12 cellular contexts compared by ENCODE assay signal in the genomic region with DNA sequence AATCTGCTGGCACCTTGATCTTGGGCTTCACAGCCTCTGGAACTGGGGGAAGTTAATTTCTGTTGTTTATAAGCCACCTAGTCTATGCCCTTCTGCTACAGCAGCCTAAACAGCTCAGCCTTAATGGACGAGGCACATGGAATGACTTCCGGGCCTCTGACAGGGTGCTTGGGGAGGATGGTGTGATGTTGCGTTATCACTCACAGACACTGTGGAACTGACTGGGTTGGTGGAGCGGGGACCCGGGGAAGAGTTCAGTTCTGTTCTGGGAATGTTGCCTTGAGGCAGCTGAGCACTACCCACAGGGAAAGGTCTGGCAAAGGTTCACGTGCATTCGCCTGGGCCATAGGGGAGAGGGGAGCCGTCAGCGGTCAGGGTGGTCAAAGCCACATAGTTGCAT. TPM values are rescaled to one million over a fixed set of nuclear protein-coding genes. Genes with fewer than 3 reads are reported as not detected.
DNase-seq lines count a peak whose midpoint lies in the region; ATAC-seq and TF ChIP-seq lines count a peak whose summit lies in the region.
"Had no signal": no experiment of that assay in that cellular context is flagged by ENCODE, and none has a peak within 500 bp of the region (broad histone marks: within the 10 kb centered on the region; RNA-seq: fewer than 3 reads in every experiment).

No MANE protein-coding gene starts in this region.

- H3K79me2 ChIP-seq in OCI-LY7 (ENCODE audit: insufficient read depth, low read depth, low read length), result no peaks in the 10 kb centered on the region

- no peaks in the 10 kb centered on the region for H4K20me1 ChIP-seq in OCI-LY7 (ENCODE audit: insufficient read depth, low read length)

- H3K9me3 Mint-ChIP-seq in natural killer cell, result no peaks in the 10 kb centered on the region
- H3K9me3 Mint-ChIP-seq: activated naive CD4-positive, alpha-beta T cell treated with anti-CD3 and anti-CD28 coated beads, Interleukin-2, amount 10 ng/mL, durations not matched to agents 7 days and 5 days had no signal

- POLR2A ChIA-PET in OCI-LY7 (lab: Charles Lee), result interaction anchor here (1.2 to 1.8 kb wide), 2 partner anchors 10 to 34 kb away, joined by 6 to 10 read pairs; no protein-coding TSS in a partner anchor

- no peaks in the 10 kb centered on the region for H3K36me3 Mint-ChIP-seq in natural killer cell
- H3K36me3 Mint-ChIP-seq: activated naive CD4-positive, alpha-beta T cell treated with anti-CD3 and anti-CD28 coated beads, Interleukin-2, amount 10 ng/mL, durations not matched to agents 7 days and 5 days had no signal

- ATAC-seq in natural killer cell (peak in 1 of 3 donors; percentile 27), thoracic aorta (ENCODE audit: insufficient number of reproducible peaks, low FRiP score, low read depth) (no peak)

- H3K4me2 ChIP-seq in OCI-LY7 (ENCODE audit: low read length), result peak overlapping the region; percentile 78

- H3K27ac Mint-ChIP-seq in natural killer cell, result peak overlapping the region in 1 of 2 donors; percentile 72
- H3K27ac Mint-ChIP-seq: activated naive CD4-positive, alpha-beta T cell treated with anti-CD3 and anti-CD28 coated beads, Interleukin-2, amount 10 ng/mL, durations not matched to agents 7 days and 5 days had no signal

- peaks cover 8 to 15% of the 10 kb centered on the region in 2 donors for H3K27me3 Mint-ChIP-seq in natural killer cell (ENCODE audit: low read depth in 2 of 2)

- intact Hi-C loops in OCI-LY7 (cut with micrococcal nuclease; ENCODE audit: unreplicated experiment), result loop anchor here (10.0 kb wide), 1 partner anchor 509 kb away; no protein-coding TSS in a partner anchor
- intact Hi-C loops in natural killer cell (cut with micrococcal nuclease), result no loop called here

- no TSS peak for BruUV-seq in OCI-LY7 (replicated peaks; lab: Mats Ljungman, UMichigan)

- peaks cover 15 to 22% of the 10 kb centered on the region in 2 donors for H3K4me1 Mint-ChIP-seq in natural killer cell

- H3K4me1 ChIP-seq in OCI-LY7 (ENCODE audit: insufficient read depth, low read length, poor library complexity, severe bottlenecking) (peaks cover 81% of the 10 kb centered on the region), thoracic aorta (ENCODE audit: control insufficient read depth in 1 of 2, low read depth in 2 of 2) (peaks cover 21 to 41% of the 10 kb centered on the region in 2 donors)

- H3K36me3 ChIP-seq in OCI-LY7 (ENCODE audit: insufficient read depth, low read length) (no peaks in the 10 kb centered on the region), thoracic aorta (no peaks in the 10 kb centered on the region)

- H3K4me3 ChIP-seq in OCI-LY7 (ENCODE audit: low read depth, low read length, poor library complexity, severe bottlenecking), result peak overlapping the region; percentile 56
- H3K4me3 ChIP-seq in fibroblast of mammary gland (ENCODE audit: control insufficient read depth, low read depth, low read length), result no peak overlapping the region
- no peak overlapping the region for H3K4me3 ChIP-seq in thoracic aorta
- H3K4me3 ChIP-seq in coronary artery, result no peak overlapping the region

- CTCF ChIA-PET in OCI-LY7 (lab: Charles Lee; ENCODE audit: unreplicated experiment), result interaction anchor here (0.6 to 1.3 kb wide), 2 partner anchors 8 to 504 kb away, joined by 4 read pairs; no protein-coding TSS in a partner anchor

- H3K9me3 ChIP-seq in OCI-LY7 (ENCODE audit: low read length) (no peaks in the 10 kb centered on the region), thoracic aorta (no peaks in the 10 kb centered on the region)

- peak overlapping the region; percentile 86; the same call in 1 of the 2 replicates for H2AFZ ChIP-seq in OCI-LY7 (ENCODE audit: low read length)

- DNase-seq in OCI-LY7 (ENCODE audit: low spot score), result no peak
- DNase-seq in fibroblast of mammary gland (ENCODE audit: low read depth), result peak; percentile 31
- no peak for DNase-seq in natural killer cell
- DNase-seq in thoracic aorta (ENCODE audit: low spot score), result no peak
- no peak for DNase-seq in coronary artery (ENCODE audit: low spot score)
- DNase-seq in NCI-H1105 (lab: John Stamatoyannopoulos, UW), result no peak
- DNase-seq in NCI-H1930 (lab: John Stamatoyannopoulos, UW), result no peak
- no peak for DNase-seq in DMS 273 treated with DMSO at 0.1 percent for 48 hours (lab: John Stamatoyannopoulos, UW)
- DNase-seq: activated CD8-positive, alpha-beta memory T cell treated with anti-CD3 and anti-CD28 coated beads, Interleukin-2, amount 50 U/mL, for 48 hours; activated naive CD4-positive, alpha-beta T cell treated with anti-CD3 and anti-CD28 coated beads, Interleukin-2, amount 10 ng/mL, durations not matched to agents 7 days and 5 days; central memory CD4-positive, alpha-beta T cell; NCI-H345 had no signal

- peak overlapping the region; percentile 51 for H3K4me3 Mint-ChIP-seq in natural killer cell
- H3K4me3 Mint-ChIP-seq: activated naive CD4-positive, alpha-beta T cell treated with anti-CD3 and anti-CD28 coated beads, Interleukin-2, amount 10 ng/mL, durations not matched to agents 7 days and 5 days had no signal

- no peaks in the 10 kb centered on the region for H3K27me3 ChIP-seq in thoracic aorta (replicated peaks; ENCODE audit: insufficient read depth)

- H3K9me2 ChIP-seq in OCI-LY7 (ENCODE audit: insufficient read depth, low read length), result no peaks in the 10 kb centered on the region

- peak overlapping the region; percentile 70 for H3K27ac ChIP-seq in OCI-LY7 (ENCODE audit: low read depth, low read length, poor library complexity, severe bottlenecking)
- H3K27ac ChIP-seq in thoracic aorta, result peak overlapping the region; percentile 67 to 71
- peak overlapping the region in 1 of 2 donors; percentile 64 for H3K27ac ChIP-seq in coronary artery

- no peak for TF ChIP-seq CTCF in OCI-LY7 (conservative IDR thresholded peaks at IDR 0.05; ENCODE audit: low read length)
- TF ChIP-seq CTCF in fibroblast of mammary gland (conservative IDR thresholded peaks at IDR 0.05; ENCODE audit: control insufficient read depth, insufficient read depth, low read depth, low read length), result no peak
- no peak for TF ChIP-seq CTCF in natural killer cell (IDR thresholded peaks at IDR 0.05)
- TF ChIP-seq CTCF in thoracic aorta (IDR thresholded peaks at IDR 0.05), result no peak
- TF ChIP-seq CTCF in coronary artery (IDR thresholded peaks at IDR 0.05), result no peak

RNA-seq across cellular contexts. Expression of gene LRRFIP1, which starts 36.1 kb away (rescaled TPM):
- 95.7 and 102 TPM in 2 replicates for total RNA-seq in OCI-LY7 (2014; rRNA removed; shearing (Covaris generic))
- total RNA-seq in OCI-LY7 (2022) (216 and 246 TPM in 2 replicates), natural killer cell (100 to 1,000 TPM; 163 to 207 (median 188) TPM), thoracic aorta (100 to 1,000 TPM; 196 to 244 TPM)
